ENCODE assay signal across 9 cellular contexts in the genomic region with DNA sequence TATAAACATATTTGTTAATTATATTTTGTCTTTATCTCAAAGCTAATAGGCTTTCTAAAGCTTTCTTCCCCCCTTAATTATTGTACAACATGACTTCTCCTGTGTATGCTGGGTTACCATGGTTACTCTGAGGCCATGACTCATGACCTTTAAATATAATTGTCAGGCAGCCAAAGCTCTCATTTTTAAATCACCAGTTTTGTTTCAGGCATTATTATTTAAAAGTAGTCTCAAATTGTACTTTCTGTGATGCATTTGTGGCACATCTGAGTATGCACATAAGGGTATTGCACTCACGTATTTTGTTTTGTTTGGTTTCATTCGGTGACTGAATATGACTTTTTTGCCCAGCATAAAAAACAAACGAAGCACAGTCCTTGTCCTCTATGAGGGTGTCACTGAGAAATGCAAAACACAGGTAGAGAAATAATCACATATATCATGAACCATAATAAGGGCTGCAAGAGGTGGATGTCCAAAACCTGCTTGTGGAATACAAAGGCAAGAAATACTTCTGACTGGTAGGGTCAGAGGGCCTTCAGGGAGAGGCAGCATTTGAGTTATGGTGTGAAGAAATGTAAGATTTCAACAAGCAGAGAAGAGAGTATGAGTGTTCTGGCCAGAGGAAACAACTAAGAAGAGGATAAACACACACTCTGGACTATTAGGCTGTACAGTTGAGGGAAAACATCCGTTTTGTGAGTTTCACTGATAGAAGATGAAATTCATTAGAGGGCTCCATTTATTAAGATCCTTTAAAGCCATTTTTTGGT. TPM values are rescaled to one million over a fixed set of nuclear protein-coding genes. Genes with fewer than 3 reads are reported as not detected.
A peak's percentile ranks its signal among the peaks of the same experiment; 100 is the strongest.
DNase-seq lines count a peak whose midpoint lies in the region; ATAC-seq, FAIRE-seq and TF ChIP-seq lines count a peak whose summit lies in the region.
"Had no signal": no experiment of that assay in that cellular context is flagged by ENCODE, and none has a peak within 500 bp of the region (broad histone marks: within the 10 kb centered on the region; RNA-seq: fewer than 3 reads in every experiment).

No MANE protein-coding gene starts in this region.

- H3K36me3 ChIP-seq in gastroesophageal sphincter, result no peaks in the 10 kb centered on the region

- POLR2A ChIA-PET in activated CD8-positive, alpha-beta T cell treated with anti-CD3 and anti-CD28 coated beads for 36 hours (lab: Charles Lee), result no interaction called here
- POLR2A ChIA-PET in activated CD8-positive, alpha-beta T cell treated with anti-CD3 and anti-CD28 coated beads, Interleukin-2, amount 10 ng/mL, durations not matched to agents 7 days and 5 days (lab: Charles Lee), result no interaction called here

- peaks cover 5 to 55% (median 18%) of the 10 kb centered on the region in 3 donors for H3K4me1 ChIP-seq in gastroesophageal sphincter

- no peaks in the 10 kb centered on the region for H3K4me1 Mint-ChIP-seq in activated CD8-positive, alpha-beta T cell treated with anti-CD3 and anti-CD28 coated beads for 36 hours (ENCODE audit: low read depth)
- H3K4me1 Mint-ChIP-seq in activated CD8-positive, alpha-beta T cell treated with anti-CD3 and anti-CD28 coated beads, Interleukin-2, amount 10 ng/mL, durations not matched to agents 7 days and 5 days (ENCODE audit: low read depth), result no peaks in the 10 kb centered on the region
- H3K4me1 Mint-ChIP-seq: CD8-positive, alpha-beta memory T cell had no signal

- no peak for ATAC-seq in activated CD8-positive, alpha-beta T cell treated with anti-CD3 and anti-CD28 coated beads for 36 hours
- no peak for ATAC-seq in activated CD8-positive, alpha-beta T cell treated with anti-CD3 and anti-CD28 coated beads, Interleukin-2, amount 10 ng/mL, durations not matched to agents 7 days and 5 days
- ATAC-seq in gastroesophageal sphincter, result peak; percentile 39

- intact Hi-C loops in activated CD8-positive, alpha-beta T cell treated with anti-CD3 and anti-CD28 coated beads for 36 hours (cut with micrococcal nuclease), result no loop called here

- H3K4me3 Mint-ChIP-seq in activated CD8-positive, alpha-beta T cell treated with anti-CD3 and anti-CD28 coated beads for 36 hours, result no peak overlapping the region
- H3K4me3 Mint-ChIP-seq in activated CD8-positive, alpha-beta T cell treated with anti-CD3 and anti-CD28 coated beads, Interleukin-2, amount 10 ng/mL, durations not matched to agents 7 days and 5 days, result no peak overlapping the region
- H3K4me3 Mint-ChIP-seq: CD8-positive, alpha-beta memory T cell had no signal

- no peak for FAIRE-seq in urothelium cell line (lab: Jason Lieb, UNC)

- peak overlapping the region; percentile 8 to 79 (median 66) for H3K27ac ChIP-seq in gastroesophageal sphincter

- no peak overlapping the region for H3K4me3 ChIP-seq in gastroesophageal sphincter

- CTCF ChIA-PET in activated CD8-positive, alpha-beta T cell treated with anti-CD3 and anti-CD28 coated beads for 36 hours (lab: Charles Lee), result no interaction called here
- CTCF ChIA-PET in activated CD8-positive, alpha-beta T cell treated with anti-CD3 and anti-CD28 coated beads, Interleukin-2, amount 10 ng/mL, durations not matched to agents 7 days and 5 days (lab: Charles Lee), result no interaction called here

- WGBS in gastroesophageal sphincter (ENCODE audit: low coverage in 1 of 2), 2 donors, result 12 to 21% methylated on average over 4 of the region's 4 CpGs

- TF ChIP-seq CTCF in activated CD8-positive, alpha-beta T cell treated with anti-CD3 and anti-CD28 coated beads for 36 hours (IDR thresholded peaks at IDR 0.05), result no peak
- TF ChIP-seq CTCF in gastroesophageal sphincter (IDR thresholded peaks at IDR 0.05), result no peak

- TF ChIP-seq POLR2A in gastroesophageal sphincter (IDR thresholded peaks at IDR 0.05), result no peak

- no peaks in the 10 kb centered on the region for H3K27me3 ChIP-seq in gastroesophageal sphincter

- no peaks in the 10 kb centered on the region for H3K36me3 Mint-ChIP-seq in activated CD8-positive, alpha-beta T cell treated with anti-CD3 and anti-CD28 coated beads for 36 hours (ENCODE audit: low read depth)
- no peaks in the 10 kb centered on the region for H3K36me3 Mint-ChIP-seq in activated CD8-positive, alpha-beta T cell treated with anti-CD3 and anti-CD28 coated beads, Interleukin-2, amount 10 ng/mL, durations not matched to agents 7 days and 5 days (ENCODE audit: low read depth)
- H3K36me3 Mint-ChIP-seq: CD8-positive, alpha-beta memory T cell had no signal

- no peaks in the 10 kb centered on the region for H3K9me3 ChIP-seq in gastroesophageal sphincter

- peak; percentile 3 for DNase-seq in activated CD8-positive, alpha-beta T cell treated with anti-CD3 and anti-CD28 coated beads for 36 hours
- no peak for DNase-seq in activated CD8-positive, alpha-beta T cell treated with anti-CD3 and anti-CD28 coated beads, Interleukin-2, amount 10 ng/mL, durations not matched to agents 7 days and 5 days
- peak; percentile 50 for DNase-seq in RPMI8226
- peak; percentile 45 for DNase-seq in urothelium cell line (ENCODE audit: low spot score)
- DNase-seq in SK-N-DZ (ENCODE audit: low spot score), result no peak
- no peak for DNase-seq in GM19238 (ENCODE audit: insufficient read length, low spot score)
- DNase-seq in islet precursor cell, result no peak
- DNase-seq: CD8-positive, alpha-beta memory T cell had no signal

- peaks cover 7% of the 10 kb centered on the region for H3K27me3 Mint-ChIP-seq in activated CD8-positive, alpha-beta T cell treated with anti-CD3 and anti-CD28 coated beads for 36 hours
- no peaks in the 10 kb centered on the region for H3K27me3 Mint-ChIP-seq in activated CD8-positive, alpha-beta T cell treated with anti-CD3 and anti-CD28 coated beads, Interleukin-2, amount 10 ng/mL, durations not matched to agents 7 days and 5 days (ENCODE audit: low read depth)

- no peak overlapping the region for H3K27ac Mint-ChIP-seq in activated CD8-positive, alpha-beta T cell treated with anti-CD3 and anti-CD28 coated beads for 36 hours
- H3K27ac Mint-ChIP-seq in activated CD8-positive, alpha-beta T cell treated with anti-CD3 and anti-CD28 coated beads, Interleukin-2, amount 10 ng/mL, durations not matched to agents 7 days and 5 days, result no peak overlapping the region
- H3K27ac Mint-ChIP-seq: CD8-positive, alpha-beta memory T cell had no signal

- no peaks in the 10 kb centered on the region for H3K9me3 Mint-ChIP-seq in activated CD8-positive, alpha-beta T cell treated with anti-CD3 and anti-CD28 coated beads for 36 hours
- no peaks in the 10 kb centered on the region for H3K9me3 Mint-ChIP-seq in activated CD8-positive, alpha-beta T cell treated with anti-CD3 and anti-CD28 coated beads, Interleukin-2, amount 10 ng/mL, durations not matched to agents 7 days and 5 days (ENCODE audit: insufficient read depth)
- H3K9me3 Mint-ChIP-seq: CD8-positive, alpha-beta memory T cell had no signal

- TF ChIP-seq EP300 in gastroesophageal sphincter (IDR thresholded peaks at IDR 0.05), result no peak

RNA-seq across cellular contexts. Expression of a gene that starts 2.1 kb away (rescaled TPM):
- not detected for total RNA-seq in activated CD8-positive, alpha-beta T cell treated with anti-CD3 and anti-CD28 coated beads for 36 hours
- total RNA-seq in activated CD8-positive, alpha-beta T cell treated with anti-CD3 and anti-CD28 coated beads, Interleukin-2, amount 10 ng/mL, durations not matched to agents 7 days and 5 days, result not detected
- total RNA-seq in gastroesophageal sphincter, result 1 to 10 TPM in 1 of 4 donors, under 1 TPM in 2, not detected in 1; 0.94 to 2.6 (median 0.94) TPM
- polyA plus RNA-seq in SK-N-DZ (2014; cell fraction: cytosol; rRNA removed), result not detected in 2 replicates
- polyA plus RNA-seq in SK-N-DZ (2014; cell fraction: nucleus; rRNA removed), result not detected in 2 replicates
- total RNA-seq: CD8-positive, alpha-beta memory T cell had no signal
- polyA plus RNA-seq: CD8-positive, alpha-beta memory T cell had no signal

RNA-seq across cellular contexts. Expression of a gene that starts 56.4 kb away (rescaled TPM):
- total RNA-seq in activated CD8-positive, alpha-beta T cell treated with anti-CD3 and anti-CD28 coated beads for 36 hours, result not detected
- total RNA-seq in activated CD8-positive, alpha-beta T cell treated with anti-CD3 and anti-CD28 coated beads, Interleukin-2, amount 10 ng/mL, durations not matched to agents 7 days and 5 days, result not detected
- total RNA-seq in gastroesophageal sphincter, result under 1 TPM in 1 of 4 donors, not detected in 3; 0.58 TPM
- polyA plus RNA-seq in SK-N-DZ (2014; cell fraction: cytosol; rRNA removed), result not detected in 2 replicates
- polyA plus RNA-seq in SK-N-DZ (2014; cell fraction: nucleus; rRNA removed), result not detected in 2 replicates
- total RNA-seq: CD8-positive, alpha-beta memory T cell had no signal
- polyA plus RNA-seq: CD8-positive, alpha-beta memory T cell had no signal

Comparison
In these comparisons a context has a peak if more than half of its experiments do, and no peak if none do; other contexts are left out.
1. DNase-seq: peak in activated CD8-positive, alpha-beta T cell treated with anti-CD3 and anti-CD28 coated beads for 36 hours (single experiment), RPMI8226 (single experiment) and urothelium cell line (single experiment); none in activated CD8-positive, alpha-beta T cell treated with anti-CD3 and anti-CD28 coated beads, Interleukin-2, amount 10 ng/mL, durations not matched to agents 7 days and 5 days (single experiment), SK-N-DZ (single experiment), GM19238 (single experiment) and islet precursor cell (single experiment).